In genomic region chr6:56038764-56039163, GRCh38 we compare ENCODE assay signal across 29 cellular contexts.
"Had no signal": no experiment of that assay in that cellular context is flagged by ENCODE, and none has a peak within 500 bp of the region (broad histone marks: within the 10 kb centered on the region; RNA-seq: fewer than 3 reads in every experiment).

No MANE protein-coding gene starts in this region.

- H3K4me3 ChIP-seq: stomach, suprapubic skin, testis, thoracic aorta, thyroid gland, tibial artery, tibial nerve, transverse colon, upper lobe of left lung, upper lobe of right lung, uterus, vagina had no signal

- H3K27ac ChIP-seq: stomach, suprapubic skin, testis, thoracic aorta, thyroid gland, tibial artery, tibial nerve, transverse colon, upper lobe of left lung, upper lobe of right lung, uterus, vagina had no signal

- H3K36me3 ChIP-seq: stomach, suprapubic skin, thoracic aorta, thyroid gland, tibial artery, tibial nerve, transverse colon, upper lobe of left lung, upper lobe of right lung, uterus, vagina had no signal

- H3K27me3 ChIP-seq: stomach, suprapubic skin, testis, thyroid gland, tibial artery, tibial nerve, transverse colon, upper lobe of left lung, upper lobe of right lung, uterus, vagina had no signal

- H3K9me3 Mint-ChIP-seq: type B pancreatic cell had no signal

- H3K27me3 Mint-ChIP-seq: stimulated activated memory B cell treated with anti-CD40 and anti-IgM and Interleukin-4, amounts not matched to agents 10 μg/mL and 1 μg/mL and 100 μg/mL, for 72 hours; stimulated activated naive B cell treated with anti-CD40 and anti-IgM and Interleukin-4, amounts not matched to agents 10 μg/mL and 1 μg/mL and 100 μg/mL, for 72 hours; stimulated activated naive CD8-positive, alpha-beta T cell treated with anti-CD3 and anti-CD28 coated beads, Interleukin-15, amount 100 ng/mL, for 72 hours; stimulated activated naive CD8-positive, alpha-beta T cell treated with anti-CD3 and anti-CD28 coated beads, Interleukin-15, Interleukin-2, amounts not matched to agents 100 ng/mL and 50 ng/mL, for 24 hours; type B pancreatic cell had no signal

- H3K27ac Mint-ChIP-seq: stimulated activated effector memory CD8-positive, alpha-beta T cell treated with anti-CD3 and anti-CD28 coated beads, Interleukin-12 subunit alpha, Interleukin-12 subunit beta, amount 100 ng/mL, for 72 hours; stimulated activated memory B cell treated with anti-CD40 and anti-IgM and Interleukin-4, amounts not matched to agents 10 μg/mL and 1 μg/mL and 100 μg/mL, for 72 hours; stimulated activated naive B cell treated with anti-CD40 and anti-IgM and Interleukin-4, amounts not matched to agents 10 μg/mL and 1 μg/mL and 100 μg/mL, for 72 hours; stimulated activated naive CD8-positive, alpha-beta T cell treated with anti-CD3 and anti-CD28 coated beads, Interleukin-15, amount 100 ng/mL, for 72 hours; stimulated activated naive CD8-positive, alpha-beta T cell treated with anti-CD3 and anti-CD28 coated beads, Interleukin-15, Interleukin-2, amounts not matched to agents 100 ng/mL and 50 ng/mL, for 24 hours; type B pancreatic cell had no signal

- DNase-seq: stimulated activated CD4-positive, alpha-beta T cell treated with anti-CD3 and anti-CD28 coated beads, Interleukin-2, amount 100 ng/mL, for 48 hours; stimulated activated CD4-positive, alpha-beta T cell treated with anti-CD3 and anti-CD28 coated beads, Interleukin-4, amount 100 ng/mL, for 1 hour; stimulated activated CD4-positive, alpha-beta T cell treated with anti-CD3 and anti-CD28 coated beads, Interleukin-4, amount 100 ng/mL, for 24 hours; stimulated activated CD4-positive, alpha-beta T cell treated with anti-CD3 and anti-CD28 coated beads, Interleukin-4, amount 100 ng/mL, for 4 hours; stimulated activated CD8-positive, alpha-beta memory T cell treated with anti-CD3 and anti-CD28 coated beads, Interleukin-4, amount 100 ng/mL, for 48 hours; stimulated activated naive B cell treated with anti-CD40 and anti-IgM and Interleukin-4, amounts not matched to agents 10 μg/mL and 1 μg/mL and 100 μg/mL, for 72 hours; stimulated activated naive CD4-positive, alpha-beta T cell; stimulated activated naive CD4-positive, alpha-beta T cell treated with Interleukin-2 at 50 U/mL for 16 hours; stimulated activated naive CD8-positive, alpha-beta T cell treated with anti-CD3 and anti-CD28 coated beads, Interleukin-15, amount 100 ng/mL, for 72 hours; stimulated activated naive CD8-positive, alpha-beta T cell treated with anti-CD3 and anti-CD28 coated beads, Interleukin-15, Interleukin-2, amounts not matched to agents 100 U/mL and 50 U/mL, for 24 hours; stomach; substantia nigra; testis; thyroid gland; tibial artery; transverse colon; trophoblast cell; upper lobe of left lung; upper lobe of right lung; uterus had no signal

- H3K4me1 ChIP-seq: suprapubic skin, testis, thyroid gland, tibial nerve, transverse colon, upper lobe of left lung, upper lobe of right lung, uterus, vagina had no signal

- ATAC-seq: stimulated activated effector memory CD8-positive, alpha-beta T cell treated with anti-CD3 and anti-CD28 coated beads, Interleukin-12 subunit alpha, Interleukin-12 subunit beta, amount 100 ng/mL, for 72 hours; stimulated activated memory B cell treated with anti-CD40 and anti-IgM and Interleukin-4, amounts not matched to agents 10 μg/mL and 1 μg/mL and 100 μg/mL, for 72 hours; stimulated activated naive B cell treated with anti-CD40 and anti-IgM and Interleukin-4, amounts not matched to agents 10 μg/mL and 1 μg/mL and 100 μg/mL, for 72 hours; stimulated activated naive CD8-positive, alpha-beta T cell treated with anti-CD3 and anti-CD28 coated beads, Interleukin-15, amount 100 ng/mL, for 72 hours; stimulated activated naive CD8-positive, alpha-beta T cell treated with anti-CD3 and anti-CD28 coated beads, Interleukin-15, Interleukin-2, amounts not matched to agents 100 U/mL and 50 U/mL, for 24 hours; upper lobe of right lung had no signal

- FAIRE-seq: urothelium cell line had no signal

- H3K4me1 Mint-ChIP-seq: stimulated activated effector memory CD8-positive, alpha-beta T cell treated with anti-CD3 and anti-CD28 coated beads, Interleukin-12 subunit alpha, Interleukin-12 subunit beta, amount 100 ng/mL, for 72 hours; stimulated activated memory B cell treated with anti-CD40 and anti-IgM and Interleukin-4, amounts not matched to agents 10 μg/mL and 1 μg/mL and 100 μg/mL, for 72 hours; stimulated activated naive B cell treated with anti-CD40 and anti-IgM and Interleukin-4, amounts not matched to agents 10 μg/mL and 1 μg/mL and 100 μg/mL, for 72 hours; stimulated activated naive CD8-positive, alpha-beta T cell treated with anti-CD3 and anti-CD28 coated beads, Interleukin-15, amount 100 ng/mL, for 72 hours had no signal

- H3K9me3 ChIP-seq: stomach, suprapubic skin, testis, thoracic aorta, thyroid gland, tibial artery, tibial nerve, transverse colon, upper lobe of left lung, upper lobe of right lung, uterus, vagina had no signal

- H3K4me3 Mint-ChIP-seq: stimulated activated effector memory CD8-positive, alpha-beta T cell treated with anti-CD3 and anti-CD28 coated beads, Interleukin-12 subunit alpha, Interleukin-12 subunit beta, amount 100 ng/mL, for 72 hours; stimulated activated memory B cell treated with anti-CD40 and anti-IgM and Interleukin-4, amounts not matched to agents 10 μg/mL and 1 μg/mL and 100 μg/mL, for 72 hours; stimulated activated naive B cell treated with anti-CD40 and anti-IgM and Interleukin-4, amounts not matched to agents 10 μg/mL and 1 μg/mL and 100 μg/mL, for 72 hours; stimulated activated naive CD8-positive, alpha-beta T cell treated with anti-CD3 and anti-CD28 coated beads, Interleukin-15, amount 100 ng/mL, for 72 hours; stimulated activated naive CD8-positive, alpha-beta T cell treated with anti-CD3 and anti-CD28 coated beads, Interleukin-15, Interleukin-2, amounts not matched to agents 100 ng/mL and 50 ng/mL, for 24 hours; type B pancreatic cell had no signal

- H3K36me3 Mint-ChIP-seq: stimulated activated effector memory CD8-positive, alpha-beta T cell treated with anti-CD3 and anti-CD28 coated beads, Interleukin-12 subunit alpha, Interleukin-12 subunit beta, amount 100 ng/mL, for 72 hours; stimulated activated memory B cell treated with anti-CD40 and anti-IgM and Interleukin-4, amounts not matched to agents 10 μg/mL and 1 μg/mL and 100 μg/mL, for 72 hours; stimulated activated naive B cell treated with anti-CD40 and anti-IgM and Interleukin-4, amounts not matched to agents 10 μg/mL and 1 μg/mL and 100 μg/mL, for 72 hours; type B pancreatic cell had no signal
